Comparison of ENCODE assay signal across 10 cellular contexts in genomic region chr3:170918715-170919114, GRCh38.
"Had no signal": no experiment of that assay in that cellular context is flagged by ENCODE, and none has a peak within 500 bp of the region (broad histone marks: within the 10 kb centered on the region; RNA-seq: fewer than 3 reads in every experiment).

No MANE protein-coding gene starts in this region.

- H3K4me2 ChIP-seq: KMS-11 had no signal

- H3K4me3 ChIP-seq: GM23248 had no signal

- FAIRE-seq: H1, H54, HepG2 had no signal

- H2AFZ ChIP-seq: GM23248 had no signal

- H3K36me3 Mint-ChIP-seq: IgD-negative memory B cell had no signal

- H3K4me1 Mint-ChIP-seq: IgD-negative memory B cell had no signal

- H3K27ac ChIP-seq: GM23248, HL-60, KMS-11 had no signal

- H3K27ac Mint-ChIP-seq: H9, HFFc6, IgD-negative memory B cell had no signal

- DNase-seq: GM23248, H9, HCEC 1CT, HFFc6 had no signal

- ATAC-seq: HepG2 had no signal

- H3K9ac ChIP-seq: GM23248, KMS-11 had no signal

- H3K4me3 Mint-ChIP-seq: H9, HFFc6, IgD-negative memory B cell had no signal
